ENCODE assay signal across 8 cellular contexts in genomic region chr6:125191916-125192609, GRCh38. TPM values are rescaled to one million over a fixed set of nuclear protein-coding genes. Genes with fewer than 3 reads are reported as not detected.
DNase-seq lines count a peak whose midpoint lies in the region; ATAC-seq lines count a peak whose summit lies in the region.

No MANE protein-coding gene starts in this region.

- H3K4me3 Mint-ChIP-seq in activated T-helper 2 cell treated with anti-CD3 and anti-CD28 coated beads, Interferon-gamma antibody, Interleukin-2, Interleukin-4, amounts not matched to agents 10 μg/mL and 5 μg/mL and 100 μg/mL, durations not matched to agents 14 hours and 24 hours and 36 hours (ENCODE audit: low read depth), result no peak overlapping the region

- DNase-seq in ELF-1 (ENCODE audit: low read depth, low spot score), result peak; percentile 84
- peak; percentile 71 for DNase-seq in HS-27A (ENCODE audit: low read depth)
- peak; percentile 56 for DNase-seq in RPMI8226
- peak; percentile 43 for DNase-seq in activated T-helper 2 cell treated with anti-CD3 and anti-CD28 coated beads, Interferon-gamma antibody, Interleukin-2, Interleukin-4, amounts not matched to agents 10 μg/mL and 5 μg/mL and 100 μg/mL, durations not matched to agents 14 hours and 24 hours and 36 hours (ENCODE audit: low spot score)
- peak; percentile 44 for DNase-seq in Right ventricle myocardium superior
- peak; percentile 59 for DNase-seq in sciatic nerve (ENCODE audit: low spot score)
- DNase-seq in OCI-M2 (lab: John Stamatoyannopoulos, UW; ENCODE audit: unreplicated experiment), result no peak

- intact Hi-C loops in activated T-helper 2 cell treated with anti-CD3 and anti-CD28 coated beads, Interferon-gamma antibody, Interleukin-2, Interleukin-4, amounts not matched to agents 10 μg/mL and 5 μg/mL and 100 μg/mL, durations not matched to agents 14 hours and 24 hours and 36 hours (cut with micrococcal nuclease), result loop anchor here (2.0 kb wide), 1 partner anchor 109 kb away; the partner anchor contains the start of gene HDDC2
- intact Hi-C loops in Right ventricle myocardium superior (cut with DNase I), result loop anchor here (10.0 kb wide), 1 partner anchor 113 kb away; the partner anchor contains the start of gene HDDC2
- intact Hi-C loops in sciatic nerve (cut with DNase I), result no loop called here

- no peaks in the 10 kb centered on the region for H3K9me3 Mint-ChIP-seq in activated T-helper 2 cell treated with anti-CD3 and anti-CD28 coated beads, Interferon-gamma antibody, Interleukin-2, Interleukin-4, amounts not matched to agents 10 μg/mL and 5 μg/mL and 100 μg/mL, durations not matched to agents 14 hours and 24 hours and 36 hours

- H3K27me3 Mint-ChIP-seq in activated T-helper 2 cell treated with anti-CD3 and anti-CD28 coated beads, Interferon-gamma antibody, Interleukin-2, Interleukin-4, amounts not matched to agents 10 μg/mL and 5 μg/mL and 100 μg/mL, durations not matched to agents 14 hours and 24 hours and 36 hours (ENCODE audit: low read depth), result peaks cover 3% of the 10 kb centered on the region

- ATAC-seq in GM21447 (IDR thresholded peaks at IDR 0.05; ENCODE audit: unreplicated experiment) (peak; percentile 98), Right ventricle myocardium superior (ENCODE audit: poor library complexity) (peak; percentile 60), sciatic nerve (peak; percentile 56)

- H3K4me1 Mint-ChIP-seq in activated T-helper 2 cell treated with anti-CD3 and anti-CD28 coated beads, Interferon-gamma antibody, Interleukin-2, Interleukin-4, amounts not matched to agents 10 μg/mL and 5 μg/mL and 100 μg/mL, durations not matched to agents 14 hours and 24 hours and 36 hours (ENCODE audit: low read depth), result peaks cover 4% of the 10 kb centered on the region

- no peak overlapping the region for H3K27ac Mint-ChIP-seq in activated T-helper 2 cell treated with anti-CD3 and anti-CD28 coated beads, Interferon-gamma antibody, Interleukin-2, Interleukin-4, amounts not matched to agents 10 μg/mL and 5 μg/mL and 100 μg/mL, durations not matched to agents 14 hours and 24 hours and 36 hours

- H3K36me3 Mint-ChIP-seq in activated T-helper 2 cell treated with anti-CD3 and anti-CD28 coated beads, Interferon-gamma antibody, Interleukin-2, Interleukin-4, amounts not matched to agents 10 μg/mL and 5 μg/mL and 100 μg/mL, durations not matched to agents 14 hours and 24 hours and 36 hours (ENCODE audit: low read depth), result no peaks in the 10 kb centered on the region

RNA-seq across cellular contexts. Expression of gene TPD52L1, which starts 38.5 kb away (rescaled TPM):
- total RNA-seq in activated T-helper 2 cell treated with anti-CD3 and anti-CD28 coated beads, Interferon-gamma antibody, Interleukin-2, Interleukin-4, amounts not matched to agents 10 μg/mL and 5 μg/mL and 100 μg/mL, durations not matched to agents 14 hours and 24 hours and 36 hours, result not detected in 2 replicates
- total RNA-seq in Right ventricle myocardium superior (43.5 TPM), sciatic nerve (38.1 TPM)

Comparison
In these comparisons a context has a peak if more than half of its experiments do, and no peak if none do; other contexts are left out.
1. RNA of gene TPD52L1, which starts 38.5 kb away (total RNA-seq): 43.5 TPM in Right ventricle myocardium superior (single experiment) and 38.1 TPM in sciatic nerve (single experiment); not detected in activated T-helper 2 cell treated with anti-CD3 and anti-CD28 coated beads, Interferon-gamma antibody, Interleukin-2, Interleukin-4, amounts not matched to agents 10 μg/mL and 5 μg/mL and 100 μg/mL, durations not matched to agents 14 hours and 24 hours and 36 hours; every median in the first group is over 10 times any median in the second.
2. Peak in every context shown above with its lines, with median percentiles within 50 percentile points of each other: ATAC-seq.